In the genomic region with DNA sequence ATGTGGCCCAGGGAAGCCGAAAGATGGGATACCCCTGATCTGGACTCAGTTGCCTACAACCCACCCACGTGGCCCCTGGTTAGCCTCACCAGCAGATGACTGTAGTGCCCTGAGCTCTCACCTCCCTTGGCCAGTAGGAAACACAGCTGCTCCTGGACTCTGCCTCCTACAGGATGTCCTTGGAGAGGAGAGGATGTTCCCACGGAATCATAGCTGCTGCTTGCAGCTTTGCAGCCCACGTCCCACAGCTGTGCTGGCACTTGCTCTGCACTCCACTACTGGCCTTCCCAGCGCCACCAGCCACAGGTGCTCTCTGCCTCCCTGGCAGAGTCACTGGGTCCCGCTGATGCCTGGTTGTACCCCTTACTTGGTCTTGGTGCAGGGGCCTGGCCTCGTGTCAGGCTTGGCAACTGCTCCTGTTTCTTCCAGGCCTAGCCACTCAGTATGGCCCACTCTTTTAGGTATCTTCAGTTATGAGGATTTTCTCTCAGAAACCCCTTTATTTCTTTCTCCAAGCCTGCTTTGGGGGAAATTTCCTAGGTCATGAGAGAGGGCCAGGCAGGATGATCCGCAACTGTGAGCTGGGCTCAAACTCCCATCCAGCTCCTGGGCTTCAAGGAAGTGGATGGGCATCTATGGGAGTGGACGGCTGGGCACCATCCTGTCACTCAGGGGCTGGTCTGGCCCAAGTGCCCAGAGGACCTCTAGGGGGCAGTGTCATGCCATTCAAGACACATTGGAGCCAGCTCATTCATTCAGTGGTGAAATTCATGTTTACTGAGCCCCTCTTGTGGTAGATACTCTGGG, we compare ENCODE assay signal across 8 cellular contexts. TPM values are rescaled to one million over a fixed set of nuclear protein-coding genes. Genes with fewer than 3 reads are reported as not detected.
DNase-seq lines count a peak whose midpoint lies in the region; ATAC-seq, FAIRE-seq and TF ChIP-seq lines count a peak whose summit lies in the region.

No MANE protein-coding gene starts in this region.

- H3K27me3 ChIP-seq in CD8-positive, alpha-beta T cell (ENCODE audit: insufficient read depth, low read length) = no peaks in the 10 kb centered on the region
- no peaks in the 10 kb centered on the region for H3K27me3 ChIP-seq in left ventricle myocardium inferior (ENCODE audit: low read depth)
- no peaks in the 10 kb centered on the region for H3K27me3 ChIP-seq in gastrocnemius medialis

- peak; percentile 88 for FAIRE-seq in GM19239 (lab: Jason Lieb, UNC)
- no peak for FAIRE-seq in RCC 7860 (lab: Jason Lieb, UNC)

- intact Hi-C loops in CD8-positive, alpha-beta T cell (cut with DNase I, micrococcal nuclease) = loop anchor here (1.0 to 10.0 kb wide), 6 partner anchors 20 to 678 kb away; no protein-coding TSS in a partner anchor
- intact Hi-C loops in left ventricle myocardium inferior (cut with micrococcal nuclease) (no loop called here), gastrocnemius medialis (cut with DNase I; ENCODE audit: low total_unique reads) (loop anchor here (1.0 kb wide), 2 partner anchors 12 to 29 kb away; no protein-coding TSS in a partner anchor)

- H3K4me1 Mint-ChIP-seq in CD8-positive, alpha-beta T cell (ENCODE audit: low read depth) = peaks cover 4% of the 10 kb centered on the region

- H3K4me3 Mint-ChIP-seq in CD8-positive, alpha-beta T cell = no peak overlapping the region

- TF ChIP-seq CTCF in CD8-positive, alpha-beta T cell (IDR thresholded peaks at IDR 0.05) = peak; percentile 82
- TF ChIP-seq CTCF in left ventricle myocardium inferior (IDR thresholded peaks at IDR 0.05; ENCODE audit: borderline replicate concordance) (peak; percentile 85), gastrocnemius medialis (IDR thresholded peaks at IDR 0.05 in 4 of 5, conservative IDR thresholded peaks at IDR 0.05 in 1 of 5) (peak; percentile 44 to 76 (median 62))

- in situ Hi-C loops in gastrocnemius medialis (cut with MboI; ENCODE audit: low sequenced_read_pairs in 4 of 4) = no loop called here

- no peak for TF ChIP-seq POLR2A in gastrocnemius medialis (IDR thresholded peaks at IDR 0.05)

- CTCF ChIA-PET in CD8-positive, alpha-beta T cell (lab: Charles Lee) = interaction anchor here (0.7 to 7.6 kb wide), 36 partner anchors 9 to 725 kb away, joined by 3 to 123 read pairs (median 4); a partner anchor contains a TSS

- no peaks in the 10 kb centered on the region for H3K27me3 Mint-ChIP-seq in CD8-positive, alpha-beta T cell (ENCODE audit: low read depth)

- peak; percentile 99 for ATAC-seq in CD8-positive, alpha-beta T cell
- ATAC-seq in HG03432 (IDR thresholded peaks at IDR 0.05; ENCODE audit: unreplicated experiment) (peak; percentile 91), SK-N-SH treated with all-trans-retinoic acid at 6 μM for 48 hours (peak; percentile 98), gastrocnemius medialis (peak; percentile 74 to 80)

- POLR2A ChIA-PET in CD8-positive, alpha-beta T cell (lab: Charles Lee) = no interaction called here

- DNase-seq in CD8-positive, alpha-beta T cell = peak; percentile 42 to 80 (median 70)
- DNase-seq in GM19239 (ENCODE audit: insufficient read length, low spot score) (peak; percentile 45), left ventricle myocardium inferior (peak; percentile 46), gastrocnemius medialis (peak in 1 of 2 donors; percentile 40), RCC 7860 (ENCODE audit: low spot score) (no peak)
- DNase-seq in activated naive CD8-positive, alpha-beta T cell treated with anti-CD3 and anti-CD28 coated beads, Interleukin-2, amount 50 U/mL, for 16 hours (ENCODE audit: low read depth, low spot score) = peak; percentile 54

- no peak overlapping the region for H3K4me3 ChIP-seq in CD8-positive, alpha-beta T cell (ENCODE audit: low read depth, low read length)
- no peak overlapping the region for H3K4me3 ChIP-seq in left ventricle myocardium inferior
- H3K4me3 ChIP-seq in gastrocnemius medialis = no peak overlapping the region

- no peaks in the 10 kb centered on the region for H3K36me3 ChIP-seq in CD8-positive, alpha-beta T cell (ENCODE audit: insufficient read depth, low read length)
- H3K36me3 ChIP-seq in left ventricle myocardium inferior (peaks cover 51% of the 10 kb centered on the region), gastrocnemius medialis (no peaks in the 10 kb centered on the region)

- no peaks in the 10 kb centered on the region for H3K9me3 Mint-ChIP-seq in CD8-positive, alpha-beta T cell

- no peaks in the 10 kb centered on the region for H3K36me3 Mint-ChIP-seq in CD8-positive, alpha-beta T cell

- no peak overlapping the region for H3K27ac Mint-ChIP-seq in CD8-positive, alpha-beta T cell

- no peaks in the 10 kb centered on the region for H3K9me3 ChIP-seq in CD8-positive, alpha-beta T cell (ENCODE audit: low read length)
- no peaks in the 10 kb centered on the region for H3K9me3 ChIP-seq in left ventricle myocardium inferior (replicated peaks)
- no peaks in the 10 kb centered on the region for H3K9me3 ChIP-seq in gastrocnemius medialis

- peaks cover 3% of the 10 kb centered on the region for H3K4me1 ChIP-seq in CD8-positive, alpha-beta T cell (ENCODE audit: insufficient read depth, low read length)
- H3K4me1 ChIP-seq in left ventricle myocardium inferior (peaks cover 15% of the 10 kb centered on the region), gastrocnemius medialis (peaks cover 5 to 7% of the 10 kb centered on the region in 2 donors)

- H3K27ac ChIP-seq in CD8-positive, alpha-beta T cell (ENCODE audit: low read depth, low read length) = no peak overlapping the region
- H3K27ac ChIP-seq in left ventricle myocardium inferior (replicated peaks) (peak overlapping the region; percentile 13), gastrocnemius medialis (no peak overlapping the region)

TF ChIP-seq in SK-N-SH treated with all-trans-retinoic acid at 6 μM for 48 hours, 23 proteins besides CTCF, POLR2A, EP300 and RAD21:
- TF ChIP-seq RARB (CRISPR knock-in tag; IDR thresholded peaks at IDR 0.05) (no peak), ISL1 (CRISPR knock-in tag; IDR thresholded peaks at IDR 0.05) (no peak), GLIS3 (CRISPR knock-in tag; IDR thresholded peaks at IDR 0.05) (no peak), SNAI2 (CRISPR knock-in tag; IDR thresholded peaks at IDR 0.05) (no peak), ARNTL (CRISPR knock-in tag; IDR thresholded peaks at IDR 0.05; ENCODE audit: borderline replicate concordance, low read depth) (no peak), ZNF565 (CRISPR knock-in tag; conservative IDR thresholded peaks at IDR 0.05; ENCODE audit: low read depth) (no peak), ZFP30 (CRISPR knock-in tag; IDR thresholded peaks at IDR 0.05) (no peak)
- TF ChIP-seq, protein P1, sequence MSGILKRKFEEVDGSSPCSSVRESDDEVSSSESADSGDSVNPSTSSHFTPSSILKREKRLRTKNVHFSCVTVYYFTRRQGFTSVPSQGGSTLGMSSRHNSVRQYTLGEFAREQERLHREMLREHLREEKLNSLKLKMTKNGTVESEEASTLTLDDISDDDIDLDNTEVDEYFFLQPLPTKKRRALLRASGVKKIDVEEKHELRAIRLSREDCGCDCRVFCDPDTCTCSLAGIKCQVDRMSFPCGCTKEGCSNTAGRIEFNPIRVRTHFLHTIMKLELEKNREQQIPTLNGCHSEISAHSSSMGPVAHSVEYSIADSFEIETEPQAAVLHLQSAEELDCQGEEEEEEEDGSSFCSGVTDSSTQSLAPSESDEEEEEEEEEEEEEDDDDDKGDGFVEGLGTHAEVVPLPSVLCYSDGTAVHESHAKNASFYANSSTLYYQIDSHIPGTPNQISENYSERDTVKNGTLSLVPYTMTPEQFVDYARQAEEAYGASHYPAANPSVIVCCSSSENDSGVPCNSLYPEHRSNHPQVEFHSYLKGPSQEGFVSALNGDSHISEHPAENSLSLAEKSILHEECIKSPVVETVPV (CRISPR knock-in tag; IDR thresholded peaks at IDR 0.05) = no peak

RNA-seq across cellular contexts. Expression of a gene that starts 16.3 kb away (rescaled TPM):
- total RNA-seq in CD8-positive, alpha-beta T cell = 10 to 100 TPM; 19.0 to 19.6 TPM
- total RNA-seq in left ventricle myocardium inferior (3.6 TPM), gastrocnemius medialis (1 to 10 TPM in 1 of 4 donors, under 1 TPM in 3; 0.51 to 4.6 (median 0.66) TPM)

RNA-seq across cellular contexts. Expression of a gene that starts 55.1 kb away (rescaled TPM):
- 10 to 100 TPM; 64.4 to 70.8 TPM for total RNA-seq in CD8-positive, alpha-beta T cell
- 10.3 TPM for total RNA-seq in left ventricle myocardium inferior
- total RNA-seq in gastrocnemius medialis = 1 to 10 TPM; 2.4 to 6.2 (median 4.7) TPM
